Comparison of ENCODE assay signal across 39 cellular contexts in genomic region chr18:10939822-10940221, GRCh38.
"Had no signal": no experiment of that assay in that cellular context is flagged by ENCODE, and none has a peak within 500 bp of the region (broad histone marks: within the 10 kb centered on the region; RNA-seq: fewer than 3 reads in every experiment).

No MANE protein-coding gene starts in this region.

- H3K27me3 ChIP-seq: adrenal gland, ascending aorta, body of pancreas, brain microvascular endothelial cell, breast epithelium, cardiac muscle cell had no signal

- FAIRE-seq: astrocyte, bronchial epithelial cell had no signal

- H3K27ac ChIP-seq: adrenal gland, ascending aorta, body of pancreas, brain microvascular endothelial cell, breast epithelium, cardiac muscle cell had no signal

- DNase-seq: activated effector memory CD4-positive, alpha-beta T cell treated with anti-CD3 and anti-CD28 coated beads, Interleukin-2, amount 50 U/mL, for 16 hours; activated effector memory CD4-positive, alpha-beta T cell treated with Interleukin-2 at 50 U/mL for 16 hours; activated gamma-delta T cell; activated gamma-delta T cell treated with Interleukin-2 at 50 U/mL for 16 hours; activated naive CD4-positive, alpha-beta T cell; activated naive CD4-positive, alpha-beta T cell treated with anti-CD3 and anti-CD28 coated beads for 36 hours; activated naive CD4-positive, alpha-beta T cell treated with anti-CD3 and anti-CD28 coated beads, Interleukin-2, amount 10 ng/mL, durations not matched to agents 7 days and 5 days; activated naive CD4-positive, alpha-beta T cell treated with anti-CD3 and anti-CD28 coated beads, Interleukin-2, amount 50 U/mL, for 16 hours; activated naive CD4-positive, alpha-beta T cell treated with Interleukin-2 at 50 U/mL for 16 hours; activated naive CD8-positive, alpha-beta T cell treated with anti-CD3 and anti-CD28 coated beads for 36 hours; activated naive CD8-positive, alpha-beta T cell treated with anti-CD3 and anti-CD28 coated beads, Interleukin-2, amount 10 ng/mL, durations not matched to agents 7 days and 5 days; activated naive CD8-positive, alpha-beta T cell treated with anti-CD3 and anti-CD28 coated beads, Interleukin-2, amount 50 U/mL, for 24 hours; activated T-cell treated with anti-CD3 and anti-CD28 coated beads, Interleukin-2, amount 50 U/mL, for 24 hours; activated T-cell treated with anti-CD3 and anti-CD28 coated beads, Interleukin-2, amount 50 U/mL, for 4 hours; activated T-cell treated with anti-CD3 and anti-CD28 coated beads, Interleukin-2, amount 50 U/mL, for 48 hours; activated T-cell treated with anti-CD3 and anti-CD28 coated beads, Interleukin-2, amount 50 U/mL, for 72 hours; adrenal gland; amniotic stem cell; amygdala; anterior cingulate cortex; aorta; body of pancreas; brain microvascular endothelial cell; caudate nucleus; central memory CD4-positive, alpha-beta T cell; cerebellar nuclear complex had no signal

- H3K27ac Mint-ChIP-seq: activated naive CD4-positive, alpha-beta T cell treated with anti-CD3 and anti-CD28 coated beads for 36 hours; activated naive CD4-positive, alpha-beta T cell treated with anti-CD3 and anti-CD28 coated beads, Interleukin-2, amount 10 ng/mL, durations not matched to agents 7 days and 5 days; activated naive CD4-positive, alpha-beta T cell treated with anti-CD3 and anti-CD28 coated beads, Interleukin-2, amount 50 U/mL, for 24 hours; activated naive CD4-positive, alpha-beta T cell treated with anti-CD3 and anti-CD28 coated beads, Interleukin-2, amount 50 U/mL, for 72 hours; activated naive CD8-positive, alpha-beta T cell; activated naive CD8-positive, alpha-beta T cell treated with anti-CD3 and anti-CD28 coated beads for 36 hours; activated naive CD8-positive, alpha-beta T cell treated with anti-CD3 and anti-CD28 coated beads, Interleukin-2, amount 10 ng/mL, durations not matched to agents 7 days and 5 days; activated naive CD8-positive, alpha-beta T cell treated with anti-CD3 and anti-CD28 coated beads, Interleukin-2, amount 50 U/mL, for 24 hours; activated T-cell treated with anti-CD3 and anti-CD28 coated beads, Interleukin-2, amount 50 U/mL, for 24 hours; activated T-cell treated with anti-CD3 and anti-CD28 coated beads, Interleukin-2, amount 50 U/mL, for 72 hours; activated T-helper 1 cell treated with anti-CD3 and anti-CD28 coated beads, Interleukin-12 subunit alpha, Interleukin-12 subunit beta, Interleukin-2, Interleukin-4 antibody, amounts not matched to agents 30 ng/mL and 10 ng/mL and 1 ng/mL, durations not matched to agents 14 hours and 24 hours and 36 hours; activated T-helper 17 cell treated with anti-CD3 and anti-CD28 coated beads, Interleukin-2, amount 50 U/mL, for 72 hours; activated T-helper 2 cell treated with anti-CD3 and anti-CD28 coated beads, Interferon-gamma antibody, Interleukin-2, Interleukin-4, amounts not matched to agents 10 μg/mL and 5 μg/mL and 100 μg/mL, durations not matched to agents 14 hours and 24 hours and 36 hours; brain had no signal

- H3K27me3 Mint-ChIP-seq: activated naive CD4-positive, alpha-beta T cell treated with anti-CD3 and anti-CD28 coated beads, Interleukin-2, amount 10 ng/mL, durations not matched to agents 7 days and 5 days; activated naive CD8-positive, alpha-beta T cell; activated naive CD8-positive, alpha-beta T cell treated with anti-CD3 and anti-CD28 coated beads, Interleukin-2, amount 50 U/mL, for 24 hours; brain; central memory CD8-positive, alpha-beta T cell had no signal

- H3K4me3 ChIP-seq: adrenal gland, ascending aorta, body of pancreas, breast epithelium, cardiac muscle cell had no signal

- H3K4me3 Mint-ChIP-seq: activated naive CD4-positive, alpha-beta T cell treated with anti-CD3 and anti-CD28 coated beads for 36 hours; activated naive CD4-positive, alpha-beta T cell treated with anti-CD3 and anti-CD28 coated beads, Interleukin-2, amount 10 ng/mL, durations not matched to agents 7 days and 5 days; activated naive CD4-positive, alpha-beta T cell treated with anti-CD3 and anti-CD28 coated beads, Interleukin-2, amount 50 U/mL, for 24 hours; activated naive CD8-positive, alpha-beta T cell; activated naive CD8-positive, alpha-beta T cell treated with anti-CD3 and anti-CD28 coated beads for 36 hours; activated naive CD8-positive, alpha-beta T cell treated with anti-CD3 and anti-CD28 coated beads, Interleukin-2, amount 10 ng/mL, durations not matched to agents 7 days and 5 days; activated naive CD8-positive, alpha-beta T cell treated with anti-CD3 and anti-CD28 coated beads, Interleukin-2, amount 50 U/mL, for 24 hours; activated T-cell treated with anti-CD3 and anti-CD28 coated beads, Interleukin-2, amount 50 U/mL, for 24 hours; activated T-cell treated with anti-CD3 and anti-CD28 coated beads, Interleukin-2, amount 50 U/mL, for 4 hours; activated T-cell treated with anti-CD3 and anti-CD28 coated beads, Interleukin-2, amount 50 U/mL, for 72 hours; activated T-helper 1 cell treated with anti-CD3 and anti-CD28 coated beads, Interleukin-12 subunit alpha, Interleukin-12 subunit beta, Interleukin-2, Interleukin-4 antibody, amounts not matched to agents 30 ng/mL and 10 ng/mL and 1 ng/mL, durations not matched to agents 14 hours and 24 hours and 36 hours; activated T-helper 17 cell treated with anti-CD3 and anti-CD28 coated beads, Interleukin-2, amount 50 U/mL, for 72 hours; brain; central memory CD8-positive, alpha-beta T cell had no signal

- H3K4me1 ChIP-seq: adrenal gland, body of pancreas, breast epithelium had no signal

- H3K36me3 Mint-ChIP-seq: activated naive CD4-positive, alpha-beta T cell treated with anti-CD3 and anti-CD28 coated beads, Interleukin-2, amount 10 ng/mL, durations not matched to agents 7 days and 5 days; activated naive CD4-positive, alpha-beta T cell treated with anti-CD3 and anti-CD28 coated beads, Interleukin-2, amount 50 U/mL, for 24 hours; activated naive CD8-positive, alpha-beta T cell treated with anti-CD3 and anti-CD28 coated beads for 36 hours; activated naive CD8-positive, alpha-beta T cell treated with anti-CD3 and anti-CD28 coated beads, Interleukin-2, amount 10 ng/mL, durations not matched to agents 7 days and 5 days had no signal

- ATAC-seq: activated naive CD4-positive, alpha-beta T cell treated with anti-CD3 and anti-CD28 coated beads, Interleukin-2, amount 50 U/mL, for 72 hours; activated naive CD8-positive, alpha-beta T cell treated with anti-CD3 and anti-CD28 coated beads, Interleukin-2, amount 50 U/mL, for 24 hours; activated T-cell treated with anti-CD3 and anti-CD28 coated beads, Interleukin-2, amount 50 U/mL, for 4 hours; activated T-cell treated with anti-CD3 and anti-CD28 coated beads, Interleukin-2, amount 50 U/mL, for 72 hours; activated T-helper 17 cell treated with anti-CD3 and anti-CD28 coated beads, Interleukin-2, amount 50 U/mL, for 72 hours; body of pancreas had no signal

- H3K4me1 Mint-ChIP-seq: activated naive CD4-positive, alpha-beta T cell treated with anti-CD3 and anti-CD28 coated beads, Interleukin-2, amount 10 ng/mL, durations not matched to agents 7 days and 5 days; activated naive CD4-positive, alpha-beta T cell treated with anti-CD3 and anti-CD28 coated beads, Interleukin-2, amount 50 U/mL, for 24 hours; activated naive CD8-positive, alpha-beta T cell treated with anti-CD3 and anti-CD28 coated beads for 36 hours; activated naive CD8-positive, alpha-beta T cell treated with anti-CD3 and anti-CD28 coated beads, Interleukin-2, amount 10 ng/mL, durations not matched to agents 7 days and 5 days; activated naive CD8-positive, alpha-beta T cell treated with anti-CD3 and anti-CD28 coated beads, Interleukin-2, amount 50 U/mL, for 24 hours; activated T-helper 17 cell treated with anti-CD3 and anti-CD28 coated beads, Interleukin-2, amount 50 U/mL, for 72 hours; central memory CD8-positive, alpha-beta T cell had no signal

- H3K36me3 ChIP-seq: adrenal gland, ascending aorta, brain microvascular endothelial cell, breast epithelium, cardiac muscle cell had no signal
